In genomic region chr13:41505209-41505835, GRCh38 we compare ENCODE assay signal across 13 cellular contexts. TPM values are rescaled to one million over a fixed set of nuclear protein-coding genes. Genes with fewer than 3 reads are reported as not detected.
DNase-seq lines count a peak whose midpoint lies in the region; ATAC-seq, FAIRE-seq and TF ChIP-seq lines count a peak whose summit lies in the region.
"Had no signal": no experiment of that assay in that cellular context is flagged by ENCODE, and none has a peak within 500 bp of the region (broad histone marks: within the 10 kb centered on the region; RNA-seq: fewer than 3 reads in every experiment).

No MANE protein-coding gene starts in this region.

- no peak for TF ChIP-seq CTCF in cardiac fibroblast (IDR thresholded peaks at IDR 0.05; ENCODE audit: low read depth, low read length)

- ATAC-seq in GM18517 (IDR thresholded peaks at IDR 0.05; ENCODE audit: unreplicated experiment) (no peak), HG03108 (IDR thresholded peaks at IDR 0.05; ENCODE audit: unreplicated experiment) (no peak), GM19463 (IDR thresholded peaks at IDR 0.05; ENCODE audit: unreplicated experiment) (no peak)
- ATAC-seq: effector memory CD8-positive, alpha-beta T cell had no signal

- no peaks in the 10 kb centered on the region for H3K36me3 ChIP-seq in mesenchymal stem cell (ENCODE audit: control insufficient read depth in 1 of 2, insufficient read depth in 2 of 2, low read depth in 1 of 2, low read length in 2 of 2)

- no peak overlapping the region for H2BK120ac ChIP-seq in mesenchymal stem cell (ENCODE audit: low read depth, low read length)

- H3K9ac ChIP-seq in mesenchymal stem cell (ENCODE audit: low read length), result peak overlapping the region; percentile 76
- H3K9ac ChIP-seq: KMS-11 had no signal

- H2AK5ac ChIP-seq in mesenchymal stem cell (ENCODE audit: low read length, severe bottlenecking), result peak overlapping the region; percentile 83

- H3K18ac ChIP-seq in mesenchymal stem cell (ENCODE audit: low read depth in 1 of 2, low read length in 2 of 2), result no peak overlapping the region

- H2BK12ac ChIP-seq in mesenchymal stem cell (ENCODE audit: low read length in 2 of 2), result no peak overlapping the region

- 75% methylated on average over 2 of the region's 2 CpGs for WGBS in mesenchymal stem cell

- H3K4me2 ChIP-seq in mesenchymal stem cell (ENCODE audit: low read length, poor library complexity, severe bottlenecking), result no peak overlapping the region
- H3K4me2 ChIP-seq: KMS-11 had no signal

- H2BK15ac ChIP-seq in mesenchymal stem cell (ENCODE audit: low read depth, poor library complexity, severe bottlenecking), result no peak overlapping the region

- no peaks in the 10 kb centered on the region for H3K9me3 ChIP-seq in mesenchymal stem cell (ENCODE audit: control insufficient read depth, low read length)

- no peak overlapping the region for H4K91ac ChIP-seq in mesenchymal stem cell (ENCODE audit: low read length)

- H3K23ac ChIP-seq in mesenchymal stem cell (ENCODE audit: low read length in 2 of 2), result no peak overlapping the region

- no peak overlapping the region for H4K8ac ChIP-seq in mesenchymal stem cell (ENCODE audit: low read length)

- FAIRE-seq in HTR-8/SVneo (lab: Jason Lieb, UNC), result no peak

- no peak overlapping the region for H3K4me3 ChIP-seq in cardiac fibroblast (replicated peaks in 1 of 2; ENCODE audit: low read depth in 2 of 2, low read length in 2 of 2)
- H3K4me3 ChIP-seq in mesenchymal stem cell (ENCODE audit: insufficient read depth in 1 of 2, low read depth in 1 of 2, low read length in 2 of 2), result no peak overlapping the region

- no peak overlapping the region for H3K4ac ChIP-seq in mesenchymal stem cell (ENCODE audit: low read depth in 1 of 2, low read length in 2 of 2)

- peak overlapping the region; percentile 65 for H3K27ac ChIP-seq in mesenchymal stem cell (ENCODE audit: low read length, poor library complexity, severe bottlenecking)
- H3K27ac ChIP-seq: KMS-11 had no signal

- peaks cover 0 to 6% of the 10 kb centered on the region in 2 experiments for H3K27me3 ChIP-seq in mesenchymal stem cell (ENCODE audit: control insufficient read depth in 1 of 2, insufficient read depth in 1 of 2, low read length in 2 of 2)

- H3K4me1 ChIP-seq in mesenchymal stem cell (ENCODE audit: control insufficient read depth, insufficient read depth, low read depth, low read length), result peaks cover 5% of the 10 kb centered on the region

- H2BK5ac ChIP-seq in mesenchymal stem cell (ENCODE audit: low read depth, low read length, poor library complexity, severe bottlenecking), result no peak overlapping the region

- DNase-seq in AG20443 (ENCODE audit: low spot score), result peak; percentile 87
- DNase-seq in HTR-8/SVneo (ENCODE audit: insufficient read length, low spot score), result peak; percentile 5
- DNase-seq in cardiac fibroblast (ENCODE audit: low read depth in 2 of 2), result peak; percentile 83 to 92
- peak; percentile 92 for DNase-seq in mesenchymal stem cell
- DNase-seq in activated CD8-positive, alpha-beta memory T cell treated with anti-CD3 and anti-CD28 coated beads, Interleukin-2, amount 50 U/mL, for 4 hours, result no peak
- DNase-seq: CD4-positive, CD25-positive, alpha-beta regulatory T cell; effector memory CD8-positive, alpha-beta T cell; GOT3; naive B cell had no signal

- no peak overlapping the region for H2AFZ ChIP-seq in mesenchymal stem cell (ENCODE audit: low read depth, low read length)

- no peaks in the 10 kb centered on the region for H3K79me1 ChIP-seq in mesenchymal stem cell (replicated peaks; ENCODE audit: low read length, poor library complexity, severe bottlenecking)

- no peak overlapping the region for H3K14ac ChIP-seq in mesenchymal stem cell (ENCODE audit: low read length in 2 of 2)

RNA-seq across cellular contexts. Expression of gene RGCC, which starts 48.0 kb away (rescaled TPM):
- polyA plus RNA-seq in mesenchymal stem cell (2013, experiment 1 of 2), result 1.3 TPM
- 1.9 TPM for polyA plus RNA-seq in mesenchymal stem cell (2013, experiment 2 of 2)
